17 cellular contexts compared by ENCODE assay signal in the genomic region with DNA sequence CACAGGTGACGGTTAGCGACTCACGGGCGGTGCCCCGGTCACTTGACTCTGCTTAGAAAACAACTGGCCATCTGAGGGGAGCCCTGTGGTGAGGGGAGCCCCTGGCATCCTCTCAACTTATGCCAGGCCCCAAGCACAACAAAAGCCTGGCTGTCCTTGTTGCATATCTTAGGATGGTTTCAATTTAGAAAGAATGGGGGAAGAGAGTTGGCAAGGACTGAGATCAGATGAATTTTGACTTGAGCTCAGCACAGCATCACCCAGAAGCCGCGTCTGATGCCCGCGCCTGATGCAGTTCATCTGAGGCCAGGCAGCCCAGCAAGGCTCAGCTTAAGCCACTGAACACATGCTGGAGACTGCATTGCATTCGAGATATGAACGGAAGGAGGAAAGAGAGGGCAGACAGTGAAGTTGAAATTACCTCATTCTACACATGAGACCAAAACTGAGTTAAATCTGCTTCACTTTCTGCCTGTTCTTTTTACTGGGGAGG. TPM values are rescaled to one million over a fixed set of nuclear protein-coding genes. Genes with fewer than 3 reads are reported as not detected.
DNase-seq lines count a peak whose midpoint lies in the region; ATAC-seq and TF ChIP-seq lines count a peak whose summit lies in the region.
"Had no signal": no experiment of that assay in that cellular context is flagged by ENCODE, and none has a peak within 500 bp of the region (broad histone marks: within the 10 kb centered on the region; RNA-seq: fewer than 3 reads in every experiment).

No MANE protein-coding gene starts in this region.

- no peaks in the 10 kb centered on the region for H3K9me3 ChIP-seq in WERI-Rb-1 (ENCODE audit: severe bottlenecking)
- H3K9me3 ChIP-seq: BE2C had no signal

- ATAC-seq in HG03095 (IDR thresholded peaks at IDR 0.05; ENCODE audit: unreplicated experiment): no peak

- DNase-seq in EH (ENCODE audit: low read depth) (peak; percentile 6), LHCN-M2 (ENCODE audit: low read depth) (peak; percentile 18), WERI-Rb-1 (peak; percentile 76), kidney tubule cell (ENCODE audit: low spot score) (peak; percentile 50), GM19240 (ENCODE audit: insufficient read length, low spot score) (no peak), MV-4-11 (lab: John Stamatoyannopoulos, UW) (no peak), SKM-1 (lab: John Stamatoyannopoulos, UW; ENCODE audit: unreplicated experiment) (no peak)
- DNase-seq: BE2C; CD4-positive, alpha-beta memory T cell; DMS79; EL; GDM1; HCEC 1CT; IMR-90 had no signal

- peak overlapping the region; percentile 17; the same call in 1 of the 2 replicates for H3K27ac ChIP-seq in WERI-Rb-1
- H3K27ac ChIP-seq: C4-2B had no signal

- H3K4me3 ChIP-seq in WERI-Rb-1 (ENCODE audit: low read depth, low read length): no peak overlapping the region

- H3K27me3 ChIP-seq in WERI-Rb-1 (ENCODE audit: insufficient read depth, low read depth, severe bottlenecking): no peaks in the 10 kb centered on the region
- H3K27me3 ChIP-seq: BE2C had no signal

- TF ChIP-seq CTCF in WERI-Rb-1 (IDR thresholded peaks at IDR 0.05; ENCODE audit: low read depth, low read length): no peak

- H3K36me3 ChIP-seq in WERI-Rb-1: no peaks in the 10 kb centered on the region

RNA-seq across cellular contexts. Expression of gene MYT1L, which starts 36.8 kb away (rescaled TPM):
- 0.11 TPM in 1 of 2 replicates, not detected in the other for total RNA-seq in LHCN-M2 (2014; rRNA removed)
- polyA plus RNA-seq in LHCN-M2 (2012): 0.04 TPM
- total RNA-seq: CD4-positive, alpha-beta memory T cell; HT-29; IMR-90 had no signal
- polyA plus RNA-seq: CD4-positive, alpha-beta memory T cell; IMR-90 had no signal

Comparison
In these comparisons a context has a peak if more than half of its experiments do, and no peak if none do; other contexts are left out.
1. DNase-seq: peak in EH (single experiment), LHCN-M2 (single experiment), WERI-Rb-1 (single experiment) and kidney tubule cell (single experiment); none in GM19240 (single experiment), MV-4-11 (single experiment) and SKM-1 (single experiment).